21 cellular contexts compared by ENCODE assay signal in the genomic region with DNA sequence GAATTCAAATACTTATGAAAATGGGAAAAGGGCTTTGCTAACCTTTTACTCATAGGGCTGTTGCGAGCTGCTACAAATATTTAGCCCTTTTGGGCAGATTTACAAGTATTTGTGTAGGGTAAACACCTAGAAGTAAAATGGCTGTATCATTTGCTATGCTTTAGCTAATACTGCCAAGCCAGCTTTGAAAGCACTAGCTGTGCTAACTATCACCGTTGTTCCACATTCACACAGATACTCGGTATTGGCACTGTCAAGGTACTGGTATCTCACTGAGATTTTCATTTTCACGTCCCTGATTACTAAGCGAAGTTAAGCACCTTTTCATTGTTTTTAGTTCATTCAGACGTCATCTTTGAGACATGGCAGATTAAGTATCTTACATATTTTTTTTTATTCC.
DNase-seq lines count a peak whose midpoint lies in the region; ATAC-seq and TF ChIP-seq lines count a peak whose summit lies in the region.
"Had no signal": no experiment of that assay in that cellular context is flagged by ENCODE, and none has a peak within 500 bp of the region (broad histone marks: within the 10 kb centered on the region; RNA-seq: fewer than 3 reads in every experiment).

No MANE protein-coding gene starts in this region.

- peaks cover 47% of the 10 kb centered on the region for H3K36me3 ChIP-seq in A673 (ENCODE audit: insufficient read depth, low read length, poor library complexity, severe bottlenecking)
- peaks cover 23 to 68% (median 38%) of the 10 kb centered on the region in 11 experiments for H3K36me3 ChIP-seq in BLaER1 treated with 17β-estradiol and CSF1 and Interleukin-3, amounts not matched to agents 10 nM and 100 nM
- H3K36me3 ChIP-seq: cardiac muscle cell, left lung, transverse colon had no signal

- H3K9ac ChIP-seq in BLaER1 treated with 17β-estradiol and CSF1 and Interleukin-3, amounts not matched to agents 10 nM and 100 nM = 0 out of 22 replicates have a peak overlapping the region, but pooled peaks of 1 of the 11 experiments have one; percentile 6

- H3K4me3 Mint-ChIP-seq in T-helper 17 cell = no peak overlapping the region
- H3K4me3 Mint-ChIP-seq in activated naive CD4-positive, alpha-beta T cell treated with anti-CD3 and anti-CD28 coated beads for 36 hours = no peak overlapping the region
- H3K4me3 Mint-ChIP-seq: naive thymus-derived CD8-positive, alpha-beta T cell had no signal

- no peaks in the 10 kb centered on the region for H3K27me3 ChIP-seq in A673 (replicated peaks; ENCODE audit: insufficient read depth, low read depth, low read length, poor library complexity)
- no peaks in the 10 kb centered on the region for H3K27me3 ChIP-seq in BLaER1 treated with 17β-estradiol and CSF1 and Interleukin-3, amounts not matched to agents 10 nM and 100 nM
- H3K27me3 ChIP-seq: cardiac muscle cell, esophagus squamous epithelium, gastrocnemius medialis, left lung, Peyer's patch, transverse colon had no signal

- peaks cover 20% of the 10 kb centered on the region for H3K4me1 ChIP-seq in A673 (ENCODE audit: insufficient read depth, low read length, poor library complexity, severe bottlenecking)
- peaks cover 0 to 25% (median 20%) of the 10 kb centered on the region in 10 experiments; a peak in 18 of 20 replicates for H3K4me1 ChIP-seq in BLaER1 treated with 17β-estradiol and CSF1 and Interleukin-3, amounts not matched to agents 10 nM and 100 nM
- H3K4me1 ChIP-seq: esophagus squamous epithelium, left lung, Peyer's patch had no signal

- peaks cover 35% of the 10 kb centered on the region for H3K4me1 Mint-ChIP-seq in T-helper 17 cell
- peaks cover 14% of the 10 kb centered on the region for H3K4me1 Mint-ChIP-seq in activated naive CD4-positive, alpha-beta T cell treated with anti-CD3 and anti-CD28 coated beads for 36 hours (ENCODE audit: low read depth)

- H3K9me3 Mint-ChIP-seq in activated naive CD4-positive, alpha-beta T cell treated with anti-CD3 and anti-CD28 coated beads for 36 hours = peaks cover 5% of the 10 kb centered on the region

- H3K9me3 ChIP-seq in A673 (ENCODE audit: low read depth, low read length, poor library complexity, severe bottlenecking) = no peaks in the 10 kb centered on the region
- H3K9me3 ChIP-seq in BLaER1 treated with 17β-estradiol and CSF1 and Interleukin-3, amounts not matched to agents 10 nM and 100 nM (replicated peaks in 1 of 11) = peaks cover 0 to 35% (median 27%) of the 10 kb centered on the region in 11 experiments; a peak in 17 of 22 replicates
- H3K9me3 ChIP-seq in T-helper 17 cell (ENCODE audit: control insufficient read depth, low read length, poor library complexity, severe bottlenecking) = no peaks in the 10 kb centered on the region
- H3K9me3 ChIP-seq: esophagus squamous epithelium, gastrocnemius medialis, left lung, Peyer's patch, transverse colon had no signal

- H3K36me3 Mint-ChIP-seq in T-helper 17 cell (ENCODE audit: low read depth) = peaks cover 9% of the 10 kb centered on the region
- peaks cover 22% of the 10 kb centered on the region for H3K36me3 Mint-ChIP-seq in activated naive CD4-positive, alpha-beta T cell treated with anti-CD3 and anti-CD28 coated beads for 36 hours (ENCODE audit: low read depth)

- no peak for DNase-seq in A673 (ENCODE audit: low spot score)
- no peak for DNase-seq in T-helper 17 cell
- DNase-seq in left ventricle myocardium superior = no peak
- no peak for DNase-seq in NCI-H2029 (lab: John Stamatoyannopoulos, UW)
- no peak for DNase-seq in MV-4-11 (lab: John Stamatoyannopoulos, UW)
- DNase-seq in activated naive CD4-positive, alpha-beta T cell treated with anti-CD3 and anti-CD28 coated beads for 36 hours = no peak
- DNase-seq: activated CD4-positive, alpha-beta T cell treated with anti-CD3 and anti-CD28 coated beads, Interleukin-2, amount 50 U/mL, for 4 hours; activated CD4-positive, CD25-positive, alpha-beta regulatory T cell; activated naive CD4-positive, alpha-beta T cell treated with anti-CD3 and anti-CD28 coated beads, Interleukin-2, amount 50 U/mL, for 16 hours; esophagus squamous epithelium; gastrocnemius medialis; left lung; naive thymus-derived CD8-positive, alpha-beta T cell; NCI-H1092 treated with DMSO at 0.1 percent for 48 hours; NCI-H187; Peyer's patch; small intestine; T-helper 1 cell; transverse colon had no signal

- peaks cover 0 to 14% (median 0%) of the 10 kb centered on the region in 11 experiments; a peak in 4 of 22 replicates for H4K20me1 ChIP-seq in BLaER1 treated with 17β-estradiol and CSF1 and Interleukin-3, amounts not matched to agents 10 nM and 100 nM

- no peak overlapping the region for H3K4me3 ChIP-seq in A673 (ENCODE audit: low read depth, low read length, poor library complexity, severe bottlenecking)
- H3K4me3 ChIP-seq in BLaER1 treated with 17β-estradiol and CSF1 and Interleukin-3, amounts not matched to agents 10 nM and 100 nM = no peak overlapping the region
- H3K4me3 ChIP-seq: cardiac muscle cell, esophagus squamous epithelium, gastrocnemius medialis, left lung, Peyer's patch, transverse colon had no signal

- BruUV-seq in A673 (replicated peaks; lab: Mats Ljungman, UMichigan) = no TSS peak

- ATAC-seq in T-helper 17 cell = no peak
- peak; percentile 66 for ATAC-seq in left ventricle myocardium superior
- ATAC-seq: left lung; naive thymus-derived CD8-positive, alpha-beta T cell had no signal

- H3K27ac Mint-ChIP-seq in T-helper 17 cell = peak overlapping the region; percentile 30
- no peak overlapping the region for H3K27ac Mint-ChIP-seq in activated naive CD4-positive, alpha-beta T cell treated with anti-CD3 and anti-CD28 coated beads for 36 hours

- POLR2A ChIA-PET in A673 (lab: Charles Lee; ENCODE audit: low non-redundant PET) = no interaction called here

- peak overlapping the region; percentile 69 for H3K27ac ChIP-seq in A673 (ENCODE audit: low read depth, low read length, poor library complexity, severe bottlenecking)
- H3K27ac ChIP-seq in BLaER1 treated with 17β-estradiol and CSF1 and Interleukin-3, amounts not matched to agents 10 nM and 100 nM = peak overlapping the region in 7 of 11 experiments; percentile 8 to 61 (median 32); a peak in 6 of 22 replicates
- H3K27ac ChIP-seq: cardiac muscle cell, esophagus squamous epithelium, gastrocnemius medialis, left lung, Peyer's patch, transverse colon had no signal

- TF ChIP-seq CTCF in A673 (conservative IDR thresholded peaks at IDR 0.05; ENCODE audit: low read depth, low read length) = no peak

- H3K4me2 ChIP-seq in BLaER1 treated with 17β-estradiol and CSF1 and Interleukin-3, amounts not matched to agents 10 nM and 100 nM = peak overlapping the region in 10 of 11 experiments; percentile 26 to 64 (median 50); a peak in 19 of 22 replicates

- CTCF ChIA-PET in A673 (lab: Charles Lee) = no interaction called here
- CTCF ChIA-PET in activated naive CD4-positive, alpha-beta T cell treated with anti-CD3 and anti-CD28 coated beads for 36 hours (lab: Charles Lee) = interaction anchor here (1.0 kb wide), 1 partner anchor 20 kb away, joined by 3 read pairs; no protein-coding TSS in a partner anchor

- no peaks in the 10 kb centered on the region for H3K27me3 Mint-ChIP-seq in T-helper 17 cell
- no peaks in the 10 kb centered on the region for H3K27me3 Mint-ChIP-seq in activated naive CD4-positive, alpha-beta T cell treated with anti-CD3 and anti-CD28 coated beads for 36 hours (ENCODE audit: low read depth)
- H3K27me3 Mint-ChIP-seq: naive thymus-derived CD8-positive, alpha-beta T cell had no signal

- intact Hi-C loops in A673 (cut with micrococcal nuclease; ENCODE audit: unreplicated experiment) (no loop called here), left ventricle myocardium superior (cut with micrococcal nuclease) (no loop called here)
- intact Hi-C loops in activated naive CD4-positive, alpha-beta T cell treated with anti-CD3 and anti-CD28 coated beads for 36 hours (cut with micrococcal nuclease) = no loop called here
